In genomic region chr17:48175692-48176450, GRCh38 we compare ENCODE assay signal across 15 cellular contexts.
A peak's percentile ranks its signal among the peaks of the same experiment; 100 is the strongest.
DNase-seq lines count a peak whose midpoint lies in the region; ATAC-seq, FAIRE-seq and TF ChIP-seq lines count a peak whose summit lies in the region.
"Had no signal": no experiment of that assay in that cellular context is flagged by ENCODE, and none has a peak within 500 bp of the region (broad histone marks: within the 10 kb centered on the region; RNA-seq: fewer than 3 reads in every experiment).

No MANE protein-coding gene starts in this region.

- H3K9me3 ChIP-seq in osteoblast (ENCODE audit: low read depth, low read length), result no peaks in the 10 kb centered on the region
- H3K9me3 ChIP-seq: transverse colon had no signal

- no peaks in the 10 kb centered on the region for H3F3A ChIP-seq in GM23338 (replicated peaks; ENCODE audit: low read depth)

- H2AFZ ChIP-seq in osteoblast (ENCODE audit: low read length) (peak overlapping the region; percentile 87), GM23338 (no peak overlapping the region)

- H3K4me3 Mint-ChIP-seq in T-helper 1 cell treated with Interleukin-12 subunit alpha and Interleukin-12 subunit beta and Interleukin-4 antibody, amounts not matched to agents 30 μg/mL and 1 μg/mL, for 36 hours, result no peak overlapping the region
- no peak overlapping the region for H3K4me3 Mint-ChIP-seq in chondrocyte (ENCODE audit: unreplicated experiment)
- no peak overlapping the region for H3K4me3 Mint-ChIP-seq in GM23338
- H3K4me3 Mint-ChIP-seq: activated naive CD8-positive, alpha-beta T cell treated with anti-CD3 and anti-CD28 coated beads, Interleukin-2, amount 10 ng/mL, durations not matched to agents 7 days and 5 days; neural crest cell had no signal

- peaks cover 8% of the 10 kb centered on the region; the same call in 1 of the 2 replicates for H3K9me2 ChIP-seq in GM23338 (ENCODE audit: insufficient read depth)

- peaks cover 51% of the 10 kb centered on the region for H3K36me3 Mint-ChIP-seq in T-helper 1 cell treated with Interleukin-12 subunit alpha and Interleukin-12 subunit beta and Interleukin-4 antibody, amounts not matched to agents 30 μg/mL and 1 μg/mL, for 36 hours (ENCODE audit: low read depth)
- H3K36me3 Mint-ChIP-seq in chondrocyte (ENCODE audit: low read depth) (no peaks in the 10 kb centered on the region), GM23338 (ENCODE audit: low read depth) (no peaks in the 10 kb centered on the region)

- H3K4me2 ChIP-seq in osteoblast (ENCODE audit: insufficient read depth, low read length), result peak overlapping the region; percentile 40
- no peak overlapping the region for H3K4me2 ChIP-seq in GM23338

- H3K36me3 ChIP-seq in osteoblast (ENCODE audit: insufficient read depth, low read length) (no peaks in the 10 kb centered on the region), GM23338 (ENCODE audit: insufficient read depth) (no peaks in the 10 kb centered on the region)
- H3K36me3 ChIP-seq: transverse colon had no signal

- no peaks in the 10 kb centered on the region for H3K79me2 ChIP-seq in osteoblast (ENCODE audit: insufficient read depth, low read length)
- H3K79me2 ChIP-seq in GM23338 (replicated peaks; ENCODE audit: insufficient read depth), result no peaks in the 10 kb centered on the region

- H3K4me3 ChIP-seq in osteoblast (ENCODE audit: insufficient read depth, low read length) (no peak overlapping the region), GM23338 (no peak overlapping the region)
- H3K4me3 ChIP-seq: transverse colon had no signal

- H4K20me1 ChIP-seq in osteoblast (ENCODE audit: insufficient read depth, low read length) (no peaks in the 10 kb centered on the region), GM23338 (replicated peaks; ENCODE audit: insufficient read depth) (no peaks in the 10 kb centered on the region)

- no peak for FAIRE-seq in HTR-8/SVneo (lab: Jason Lieb, UNC)
- FAIRE-seq: A204.1, GM19239 had no signal

- peaks cover 20% of the 10 kb centered on the region for H3K4me1 ChIP-seq in osteoblast (ENCODE audit: insufficient read depth, low read length)
- peaks cover 13% of the 10 kb centered on the region for H3K4me1 ChIP-seq in GM23338 (ENCODE audit: insufficient read depth)

- H3K9me3 Mint-ChIP-seq in T-helper 1 cell treated with Interleukin-12 subunit alpha and Interleukin-12 subunit beta and Interleukin-4 antibody, amounts not matched to agents 30 μg/mL and 1 μg/mL, for 36 hours, result no peaks in the 10 kb centered on the region
- H3K9me3 Mint-ChIP-seq in chondrocyte (ENCODE audit: low read depth) (no peaks in the 10 kb centered on the region), GM23338 (no peaks in the 10 kb centered on the region)
- H3K9me3 Mint-ChIP-seq: activated naive CD8-positive, alpha-beta T cell treated with anti-CD3 and anti-CD28 coated beads, Interleukin-2, amount 10 ng/mL, durations not matched to agents 7 days and 5 days; neural crest cell had no signal

- ATAC-seq in GM23338, result no peak
- ATAC-seq: left colon had no signal

- TF ChIP-seq CTCF in chondrocyte (IDR thresholded peaks at IDR 0.05) (no peak), osteoblast (IDR thresholded peaks at IDR 0.05; ENCODE audit: extremely low read depth, low read depth, low read length) (no peak), GM23338 (conservative IDR thresholded peaks at IDR 0.05; ENCODE audit: low read depth in 2 of 2) (no peak)

- DNase-seq in T-helper 1 cell (no peak), HTR-8/SVneo (ENCODE audit: insufficient read length, low spot score) (peak; percentile 74), chondrocyte (ENCODE audit: low spot score) (no peak), osteoblast (ENCODE audit: insufficient read length, low spot score, missing footprints) (peak; percentile 89), NCI-H1092 (lab: John Stamatoyannopoulos, UW) (no peak), NCI-H2227 (lab: John Stamatoyannopoulos, UW; ENCODE audit: unreplicated experiment) (no peak), GM23338 (ENCODE audit: low spot score) (no peak)
- DNase-seq: activated naive CD8-positive, alpha-beta T cell treated with anti-CD3 and anti-CD28 coated beads, Interleukin-2, amount 10 ng/mL, durations not matched to agents 7 days and 5 days; glutamatergic neuron; left colon; transverse colon had no signal

- H3K4me1 Mint-ChIP-seq in T-helper 1 cell treated with Interleukin-12 subunit alpha and Interleukin-12 subunit beta and Interleukin-4 antibody, amounts not matched to agents 30 μg/mL and 1 μg/mL, for 36 hours (ENCODE audit: low read depth), result peaks cover 21% of the 10 kb centered on the region
- peaks cover 27% of the 10 kb centered on the region for H3K4me1 Mint-ChIP-seq in chondrocyte (ENCODE audit: low read depth)
- H3K4me1 Mint-ChIP-seq in GM23338, result peaks cover 13% of the 10 kb centered on the region
- H3K4me1 Mint-ChIP-seq: neural crest cell had no signal

- H3K27ac Mint-ChIP-seq in T-helper 1 cell treated with Interleukin-12 subunit alpha and Interleukin-12 subunit beta and Interleukin-4 antibody, amounts not matched to agents 30 μg/mL and 1 μg/mL, for 36 hours, result peak overlapping the region; percentile 11
- H3K27ac Mint-ChIP-seq in chondrocyte (ENCODE audit: unreplicated experiment) (peak overlapping the region; percentile 96), GM23338 (no peak overlapping the region)
- H3K27ac Mint-ChIP-seq: activated naive CD8-positive, alpha-beta T cell treated with anti-CD3 and anti-CD28 coated beads, Interleukin-2, amount 10 ng/mL, durations not matched to agents 7 days and 5 days had no signal

- peaks cover 11% of the 10 kb centered on the region for H3K27me3 ChIP-seq in osteoblast (ENCODE audit: insufficient read depth, low read length)
- no peaks in the 10 kb centered on the region for H3K27me3 ChIP-seq in GM23338 (ENCODE audit: insufficient read depth)

- peak overlapping the region; percentile 80 for H3K27ac ChIP-seq in osteoblast (ENCODE audit: low read depth, low read length)
- no peak overlapping the region for H3K27ac ChIP-seq in GM23338 (ENCODE audit: low read depth)
- H3K27ac ChIP-seq: transverse colon had no signal

- H3K27me3 Mint-ChIP-seq in T-helper 1 cell treated with Interleukin-12 subunit alpha and Interleukin-12 subunit beta and Interleukin-4 antibody, amounts not matched to agents 30 μg/mL and 1 μg/mL, for 36 hours (ENCODE audit: low read depth), result no peaks in the 10 kb centered on the region
- H3K27me3 Mint-ChIP-seq in chondrocyte (ENCODE audit: low read depth) (peaks cover 9% of the 10 kb centered on the region), GM23338 (ENCODE audit: insufficient read depth, low read depth, poor library complexity) (no peaks in the 10 kb centered on the region)
- H3K27me3 Mint-ChIP-seq: activated naive CD8-positive, alpha-beta T cell treated with anti-CD3 and anti-CD28 coated beads, Interleukin-2, amount 10 ng/mL, durations not matched to agents 7 days and 5 days had no signal

TF ChIP-seq in GM23338, 12 proteins besides CTCF, POLR2A, EP300 and RAD21 (continues in another document):
- TF ChIP-seq EZH2phosphoT487 (IDR thresholded peaks at IDR 0.05; ENCODE audit: unreplicated experiment) (no peak), ZNF331 (CRISPR knock-in tag; IDR thresholded peaks at IDR 0.05; ENCODE audit: low read depth) (no peak), NANOG (IDR thresholded peaks at IDR 0.05; ENCODE audit: borderline replicate concordance) (no peak), STAT1 (IDR thresholded peaks at IDR 0.05; ENCODE audit: unreplicated experiment) (no peak)
- TF ChIP-seq, protein P1, sequence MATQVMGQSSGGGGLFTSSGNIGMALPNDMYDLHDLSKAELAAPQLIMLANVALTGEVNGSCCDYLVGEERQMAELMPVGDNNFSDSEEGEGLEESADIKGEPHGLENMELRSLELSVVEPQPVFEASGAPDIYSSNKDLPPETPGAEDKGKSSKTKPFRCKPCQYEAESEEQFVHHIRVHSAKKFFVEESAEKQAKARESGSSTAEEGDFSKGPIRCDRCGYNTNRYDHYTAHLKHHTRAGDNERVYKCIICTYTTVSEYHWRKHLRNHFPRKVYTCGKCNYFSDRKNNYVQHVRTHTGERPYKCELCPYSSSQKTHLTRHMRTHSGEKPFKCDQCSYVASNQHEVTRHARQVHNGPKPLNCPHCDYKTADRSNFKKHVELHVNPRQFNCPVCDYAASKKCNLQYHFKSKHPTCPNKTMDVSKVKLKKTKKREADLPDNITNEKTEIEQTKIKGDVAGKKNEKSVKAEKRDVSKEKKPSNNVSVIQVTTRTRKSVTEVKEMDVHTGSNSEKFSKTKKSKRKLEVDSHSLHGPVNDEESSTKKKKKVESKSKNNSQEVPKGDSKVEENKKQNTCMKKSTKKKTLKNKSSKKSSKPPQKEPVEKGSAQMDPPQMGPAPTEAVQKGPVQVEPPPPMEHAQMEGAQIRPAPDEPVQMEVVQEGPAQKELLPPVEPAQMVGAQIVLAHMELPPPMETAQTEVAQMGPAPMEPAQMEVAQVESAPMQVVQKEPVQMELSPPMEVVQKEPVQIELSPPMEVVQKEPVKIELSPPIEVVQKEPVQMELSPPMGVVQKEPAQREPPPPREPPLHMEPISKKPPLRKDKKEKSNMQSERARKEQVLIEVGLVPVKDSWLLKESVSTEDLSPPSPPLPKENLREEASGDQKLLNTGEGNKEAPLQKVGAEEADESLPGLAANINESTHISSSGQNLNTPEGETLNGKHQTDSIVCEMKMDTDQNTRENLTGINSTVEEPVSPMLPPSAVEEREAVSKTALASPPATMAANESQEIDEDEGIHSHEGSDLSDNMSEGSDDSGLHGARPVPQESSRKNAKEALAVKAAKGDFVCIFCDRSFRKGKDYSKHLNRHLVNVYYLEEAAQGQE (IDR thresholded peaks at IDR 0.05; ENCODE audit: unreplicated experiment), result no peak

Comparison
In these comparisons a context has a peak if more than half of its experiments do, and no peak if none do; other contexts are left out.
1. DNase-seq: peak in HTR-8/SVneo (single experiment) and osteoblast (single experiment); none in T-helper 1 cell (0 of 5), chondrocyte (single experiment), NCI-H1092 (single experiment), NCI-H2227 (single experiment) and GM23338 (single experiment).